8 cellular contexts compared by ENCODE assay signal in genomic region chrX:112147206-112147605, GRCh38.
DNase-seq lines count a peak whose midpoint lies in the region; ATAC-seq and TF ChIP-seq lines count a peak whose summit lies in the region.

No MANE protein-coding gene starts in this region.

- peak; percentile 2 for DNase-seq in DMS114 treated with DMSO at 0.1 percent for 48 hours (lab: John Stamatoyannopoulos, UW; ENCODE audit: unreplicated experiment)
- DNase-seq in NCI-H2171 (lab: John Stamatoyannopoulos, UW) = no peak
- no peak for DNase-seq in activated T-cell treated with anti-CD3 and anti-CD28 coated beads, Interleukin-2, amount 50 U/mL, for 1 hour

- no peaks in the 10 kb centered on the region for H3K9me3 ChIP-seq in liver (ENCODE audit: control insufficient read depth in 4 of 4, low read length in 3 of 4)

- H3K4me3 ChIP-seq in WI38 (ENCODE audit: low read depth, low read length) (no peak overlapping the region), liver (ENCODE audit: low read depth in 1 of 3, low read length in 3 of 3) (no peak overlapping the region)

- TF ChIP-seq RAD21 in liver (IDR thresholded peaks at IDR 0.05) = peak; percentile 73 to 86

- H3K36me3 ChIP-seq in liver (ENCODE audit: control insufficient read depth in 4 of 4, insufficient read depth in 3 of 4, low read depth in 1 of 4, low read length in 3 of 4) = no peaks in the 10 kb centered on the region

- no peak overlapping the region for H3K27ac ChIP-seq in liver (ENCODE audit: low read depth in 1 of 2, low read length in 2 of 2)

- no peaks in the 10 kb centered on the region for H3K4me1 ChIP-seq in liver (ENCODE audit: control insufficient read depth in 4 of 4, insufficient read depth in 4 of 4, low read length in 3 of 4)

- 36% methylated on average over 2 of the region's 2 CpGs for WGBS in liver

- TF ChIP-seq CTCF in WI38 (IDR thresholded peaks at IDR 0.05; ENCODE audit: low read depth, low read length) (peak; percentile 72), liver (IDR thresholded peaks at IDR 0.05; ENCODE audit: low read depth, low read length, missing input control) (peak; percentile 65)

- H3K27me3 ChIP-seq in liver (ENCODE audit: control insufficient read depth in 4 of 4, insufficient read depth in 4 of 4, low read length in 3 of 4) = peaks cover 0 to 2% (median 0%) of the 10 kb centered on the region in 4 donors

- ATAC-seq in HG03354 (IDR thresholded peaks at IDR 0.05; ENCODE audit: poor library complexity, severe bottlenecking, unreplicated experiment) (peak; percentile 54), HG03342 (IDR thresholded peaks at IDR 0.05; ENCODE audit: unreplicated experiment) (no peak), GM19397 (IDR thresholded peaks at IDR 0.05; ENCODE audit: unreplicated experiment) (no peak)

- H3K9ac ChIP-seq in liver (ENCODE audit: low read depth in 1 of 2, low read length in 2 of 2) = no peak overlapping the region

TF ChIP-seq in liver, 16 proteins besides CTCF, POLR2A, EP300 and RAD21:
- no peak for TF ChIP-seq HNF4G (IDR thresholded peaks at IDR 0.05)
- TF ChIP-seq YY1 (IDR thresholded peaks at IDR 0.05) = no peak
- no peak for TF ChIP-seq EGR1 (IDR thresholded peaks at IDR 0.05; ENCODE audit: low read depth in 2 of 2)
- no peak for TF ChIP-seq NR2F2 (IDR thresholded peaks at IDR 0.05)
- TF ChIP-seq ZBTB33 (IDR thresholded peaks at IDR 0.05) = no peak
- TF ChIP-seq MAX (IDR thresholded peaks at IDR 0.05) = no peak
- no peak for TF ChIP-seq TAF1 (conservative IDR thresholded peaks at IDR 0.05)
- no peak for TF ChIP-seq JUND (IDR thresholded peaks at IDR 0.05)
- no peak for TF ChIP-seq FOXA2 (IDR thresholded peaks at IDR 0.05)
- no peak for TF ChIP-seq HNF4A (conservative IDR thresholded peaks at IDR 0.05)
- TF ChIP-seq REST (IDR thresholded peaks at IDR 0.05) = no peak
- TF ChIP-seq FOXA1 (IDR thresholded peaks at IDR 0.05) = no peak
- TF ChIP-seq RXRA (IDR thresholded peaks at IDR 0.05) = no peak
TF ChIP-seq in liver: peak in this region for 0.
